In genomic region chr15:91941871-91942270, GRCh38 we compare ENCODE assay signal across 14 cellular contexts.
DNase-seq lines count a peak whose midpoint lies in the region; ATAC-seq and TF ChIP-seq lines count a peak whose summit lies in the region.
"Had no signal": no experiment of that assay in that cellular context is flagged by ENCODE, and none has a peak within 500 bp of the region (broad histone marks: within the 10 kb centered on the region; RNA-seq: fewer than 3 reads in every experiment).

No MANE protein-coding gene starts in this region.

- WGBS in esophagus muscularis mucosa, result 56% methylated on average over 3 of the region's 3 CpGs

- TF ChIP-seq CTCF in Calu3 (IDR thresholded peaks at IDR 0.05; ENCODE audit: unreplicated experiment) (no peak), OCI-LY3 (IDR thresholded peaks at IDR 0.05; ENCODE audit: low read depth, low read length) (peak; percentile 16; the same call in 1 of the 2 replicates), esophagus muscularis mucosa (IDR thresholded peaks at IDR 0.05) (peak in 2 of 3 experiments; percentile 7 to 21)

- DNase-seq in Calu3 (no peak), esophagus muscularis mucosa (ENCODE audit: extremely low spot score) (no peak), renal cortical epithelial cell (ENCODE audit: low read depth) (peak; percentile 54), head of caudate nucleus (no peak), DMS153 treated with DMSO at 0.1 percent for 48 hours (lab: John Stamatoyannopoulos, UW; ENCODE audit: unreplicated experiment) (no peak)
- DNase-seq in stimulated activated CD4-positive, alpha-beta T cell treated with anti-CD3 and anti-CD28 coated beads, Interleukin-2, amount 100 ng/mL, for 24 hours, result no peak
- DNase-seq: adrenal gland; HFFc6; NCI-H2081 treated with DMSO at 0.1 percent for 48 hours; stimulated activated CD4-positive, alpha-beta T cell treated with anti-CD3 and anti-CD28 coated beads, Interleukin-12 subunit alpha, Interleukin-12 subunit beta, amount 100 ng/mL, for 4 hours; T-helper 9 cell had no signal

- no peak for TF ChIP-seq EP300 in esophagus muscularis mucosa (IDR thresholded peaks at IDR 0.05)

- no peak overlapping the region for H3K9ac ChIP-seq in OCI-LY3 (ENCODE audit: low read length)

- H3K4me3 ChIP-seq in OCI-LY3 (ENCODE audit: low read length), result no peak overlapping the region
- H3K4me3 ChIP-seq in esophagus muscularis mucosa, result no peak overlapping the region
- H3K4me3 ChIP-seq: adrenal gland had no signal

- no peak overlapping the region for H2AFZ ChIP-seq in OCI-LY3 (ENCODE audit: low read depth, low read length)

- H3K9me3 Mint-ChIP-seq in Calu3 (ENCODE audit: low read depth, unreplicated experiment), result no peaks in the 10 kb centered on the region
- H3K9me3 Mint-ChIP-seq: HFFc6 had no signal

- intact Hi-C loops in Calu3 (cut with micrococcal nuclease; ENCODE audit: unreplicated experiment) (loop anchor here (1.0 to 10.0 kb wide), 8 partner anchors 75 to 640 kb away; no protein-coding TSS in a partner anchor), esophagus muscularis mucosa (cut with DNase I) (loop anchor here (5.0 to 10.0 kb wide), 2 partner anchors 90 to 637 kb away; partner anchors contain the start of gene SLCO3A1), head of caudate nucleus (cut with DNase I) (loop anchor here (10.0 kb wide), 2 partner anchors 87 to 133 kb away; partner anchors contain the start of gene SLCO3A1)

- CTCF ChIA-PET in Calu3 (lab: Charles Lee), result interaction anchor here (0.6 to 2.7 kb wide), 16 partner anchors 18 to 670 kb away, joined by 3 to 53 read pairs (median 4); partner anchors contain the start of gene SLCO3A1

- H3K79me2 ChIP-seq in OCI-LY3 (ENCODE audit: low read length), result no peaks in the 10 kb centered on the region

- H3K36me3 ChIP-seq in OCI-LY3 (replicated peaks; ENCODE audit: low read depth, low read length) (no peaks in the 10 kb centered on the region), esophagus muscularis mucosa (no peaks in the 10 kb centered on the region)
- H3K36me3 ChIP-seq: adrenal gland had no signal

- peaks cover 87% of the 10 kb centered on the region for H3K4me1 Mint-ChIP-seq in Calu3 (ENCODE audit: low read depth, unreplicated experiment)

- H3K27me3 ChIP-seq in OCI-LY3 (ENCODE audit: low read depth, low read length) (no peaks in the 10 kb centered on the region; the same call in 1 of the 2 replicates), esophagus muscularis mucosa (no peaks in the 10 kb centered on the region)
- H3K27me3 ChIP-seq: adrenal gland had no signal

- H3K27ac ChIP-seq in OCI-LY3 (ENCODE audit: low read length) (no peak overlapping the region), esophagus muscularis mucosa (replicated peaks in 1 of 4) (peak overlapping the region in 1 of 4 donors; percentile 58)

- TSS peak; percentile 65 for BruUV-seq in Calu3 (replicated peaks; lab: Mats Ljungman, UMichigan)

- H3K9me3 ChIP-seq in OCI-LY3 (ENCODE audit: insufficient read depth, low read length) (no peaks in the 10 kb centered on the region), esophagus muscularis mucosa (no peaks in the 10 kb centered on the region)
- H3K9me3 ChIP-seq: adrenal gland had no signal

- no peak for TF ChIP-seq POLR2A in esophagus muscularis mucosa (IDR thresholded peaks at IDR 0.05; ENCODE audit: low read depth)

- peak overlapping the region; percentile 72 for H3K4me3 Mint-ChIP-seq in Calu3 (ENCODE audit: low read depth, unreplicated experiment)
- H3K4me3 Mint-ChIP-seq: HFFc6, IgD-negative memory B cell had no signal

- H3K4me1 ChIP-seq in OCI-LY3 (ENCODE audit: low read length) (peaks cover 10% of the 10 kb centered on the region), esophagus muscularis mucosa (peaks cover 60 to 68% (median 65%) of the 10 kb centered on the region in 4 donors)

- peaks cover 50% of the 10 kb centered on the region for H3K36me3 Mint-ChIP-seq in Calu3 (ENCODE audit: insufficient read depth, unreplicated experiment)
- H3K36me3 Mint-ChIP-seq: IgD-negative memory B cell had no signal

- H3K27me3 Mint-ChIP-seq in Calu3 (ENCODE audit: unreplicated experiment), result no peaks in the 10 kb centered on the region

- H3K27ac Mint-ChIP-seq in Calu3 (ENCODE audit: unreplicated experiment), result peak overlapping the region; percentile 90
- H3K27ac Mint-ChIP-seq: HFFc6, IgD-negative memory B cell had no signal

- no peak for ATAC-seq in HG02763 (IDR thresholded peaks at IDR 0.05; ENCODE audit: unreplicated experiment)

- H3K4me2 ChIP-seq in OCI-LY3 (ENCODE audit: low read length), result no peak overlapping the region

- H4K20me1 ChIP-seq in OCI-LY3 (ENCODE audit: insufficient read depth, low read length), result no peaks in the 10 kb centered on the region
